13 cellular contexts compared by ENCODE assay signal in the genomic region with DNA sequence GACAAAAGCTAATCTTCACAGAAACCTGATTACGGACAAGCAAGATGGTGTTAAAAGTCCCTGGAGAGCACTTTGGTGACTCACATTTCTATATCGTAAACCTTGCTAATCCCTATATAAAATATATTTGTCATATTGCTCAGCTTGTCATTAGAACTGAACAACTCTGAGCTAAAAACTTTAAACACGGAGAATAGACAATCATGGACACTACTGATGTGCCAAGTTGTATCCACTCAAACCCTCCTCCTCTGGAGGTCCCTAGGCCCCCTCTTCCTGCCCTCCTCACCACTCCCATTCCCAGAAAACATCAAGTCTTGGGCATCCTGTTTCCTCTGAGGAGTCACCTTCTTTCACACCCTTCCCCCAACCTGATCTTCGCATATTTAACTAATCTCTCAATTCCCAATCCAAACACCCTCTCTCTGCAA.
DNase-seq lines count a peak whose midpoint lies in the region; ATAC-seq and TF ChIP-seq lines count a peak whose summit lies in the region.
"Had no signal": no experiment of that assay in that cellular context is flagged by ENCODE, and none has a peak within 500 bp of the region (broad histone marks: within the 10 kb centered on the region; RNA-seq: fewer than 3 reads in every experiment).

No MANE protein-coding gene starts in this region.

- ATAC-seq in gastroesophageal sphincter, result no peak
- no peak for ATAC-seq in HG02642 (IDR thresholded peaks at IDR 0.05; ENCODE audit: poor library complexity, unreplicated experiment)
- ATAC-seq in HG03520 (IDR thresholded peaks at IDR 0.05; ENCODE audit: unreplicated experiment), result no peak
- ATAC-seq in naive thymus-derived CD4-positive, alpha-beta T cell, result no peak
- ATAC-seq: T-cell had no signal

- no peaks in the 10 kb centered on the region for H3K36me3 Mint-ChIP-seq in naive thymus-derived CD4-positive, alpha-beta T cell
- H3K36me3 Mint-ChIP-seq: CD4-positive, CD25-positive, alpha-beta regulatory T cell; T-cell had no signal

- POLR2A ChIA-PET in RWPE1 (lab: Yijun Ruan, JAX; ENCODE audit: low non-redundant PET), result no interaction called here
- POLR2A ChIA-PET in naive thymus-derived CD4-positive, alpha-beta T cell (lab: Charles Lee), result no interaction called here

- H3K27me3 Mint-ChIP-seq in naive thymus-derived CD4-positive, alpha-beta T cell, result peaks cover 0 to 6% (median 0%) of the 10 kb centered on the region in 5 donors
- H3K27me3 Mint-ChIP-seq: T-cell had no signal

- H3K9me3 ChIP-seq in GM23248 (ENCODE audit: low read depth), result no peaks in the 10 kb centered on the region
- no peaks in the 10 kb centered on the region for H3K9me3 ChIP-seq in gastroesophageal sphincter
- no peaks in the 10 kb centered on the region for H3K9me3 ChIP-seq in stomach smooth muscle (ENCODE audit: control insufficient read depth in 2 of 2, low read length in 2 of 2)
- no peaks in the 10 kb centered on the region for H3K9me3 ChIP-seq in naive thymus-derived CD4-positive, alpha-beta T cell (ENCODE audit: control insufficient read depth in 2 of 3, low read length in 3 of 3)

- H3F3A ChIP-seq in GM23248 (ENCODE audit: insufficient read depth), result peaks cover 25% of the 10 kb centered on the region

- H4K20me1 ChIP-seq in GM23248 (ENCODE audit: insufficient read depth), result no peaks in the 10 kb centered on the region

- no peak overlapping the region for H3K27ac Mint-ChIP-seq in naive thymus-derived CD4-positive, alpha-beta T cell
- H3K27ac Mint-ChIP-seq: CD4-positive, CD25-positive, alpha-beta regulatory T cell; T-cell had no signal

- no peak for TF ChIP-seq POLR2A in gastroesophageal sphincter (IDR thresholded peaks at IDR 0.05)

- no peaks in the 10 kb centered on the region for H3K79me2 ChIP-seq in GM23248 (ENCODE audit: insufficient read depth)
- H3K79me2 ChIP-seq: parathyroid adenoma had no signal

- in situ Hi-C loops in GM23248 (cut with MboI), result no loop called here

- no peaks in the 10 kb centered on the region for H3K27me3 ChIP-seq in GM23248 (replicated peaks; ENCODE audit: insufficient read depth)
- no peaks in the 10 kb centered on the region for H3K27me3 ChIP-seq in gastroesophageal sphincter
- no peaks in the 10 kb centered on the region for H3K27me3 ChIP-seq in stomach smooth muscle (ENCODE audit: control insufficient read depth in 1 of 2, insufficient read depth in 2 of 2, low read length in 2 of 2)
- H3K27me3 ChIP-seq in naive thymus-derived CD4-positive, alpha-beta T cell (ENCODE audit: control insufficient read depth in 2 of 2, insufficient read depth in 2 of 2, low read length in 2 of 2), result no peaks in the 10 kb centered on the region

- 49 to 50% methylated on average over 4 of the region's 4 CpGs for WGBS in GM23248 (ENCODE audit: low coverage in 1 of 2, low lambda C conversion rate in 2 of 2, missing lambda C conversion rate in 2 of 2), 2 experiments
- 45 to 79% methylated on average over 4 of the region's 4 CpGs for WGBS in gastroesophageal sphincter (ENCODE audit: low coverage in 1 of 2), 2 donors

- TF ChIP-seq CTCF in RWPE1 (conservative IDR thresholded peaks at IDR 0.05; ENCODE audit: low read depth) (no peak), gastroesophageal sphincter (IDR thresholded peaks at IDR 0.05) (no peak)

- H3K4me1 Mint-ChIP-seq in naive thymus-derived CD4-positive, alpha-beta T cell, result peaks cover 0 to 2% (median 0%) of the 10 kb centered on the region in 7 donors
- H3K4me1 Mint-ChIP-seq: CD4-positive, CD25-positive, alpha-beta regulatory T cell; T-cell had no signal

- H3K4me3 ChIP-seq in GM23248, result no peak overlapping the region
- no peak overlapping the region for H3K4me3 ChIP-seq in gastroesophageal sphincter
- no peak overlapping the region for H3K4me3 ChIP-seq in stomach smooth muscle (ENCODE audit: low read length in 2 of 2)
- no peak overlapping the region for H3K4me3 ChIP-seq in naive thymus-derived CD4-positive, alpha-beta T cell (ENCODE audit: low read length)

- peaks cover 33% of the 10 kb centered on the region for H3K4me1 ChIP-seq in GM23248 (ENCODE audit: insufficient read depth)
- H3K4me1 ChIP-seq in gastroesophageal sphincter, result peaks cover 0 to 11% (median 10%) of the 10 kb centered on the region in 3 donors
- H3K4me1 ChIP-seq in stomach smooth muscle (ENCODE audit: control insufficient read depth, insufficient read depth, low read length), result peaks cover 7% of the 10 kb centered on the region
- no peaks in the 10 kb centered on the region for H3K4me1 ChIP-seq in naive thymus-derived CD4-positive, alpha-beta T cell (ENCODE audit: control insufficient read depth in 2 of 2, insufficient read depth in 2 of 2, low read length in 2 of 2)
- H3K4me1 ChIP-seq: parathyroid adenoma had no signal

- peak overlapping the region; percentile 36; the same call in 1 of the 2 replicates for H2AFZ ChIP-seq in GM23248
- H2AFZ ChIP-seq: parathyroid adenoma had no signal

- H3K36me3 ChIP-seq in GM23248 (ENCODE audit: low read depth) (no peaks in the 10 kb centered on the region), gastroesophageal sphincter (no peaks in the 10 kb centered on the region), stomach smooth muscle (ENCODE audit: control insufficient read depth in 2 of 2, insufficient read depth in 2 of 2, low read length in 2 of 2) (no peaks in the 10 kb centered on the region)
- no peaks in the 10 kb centered on the region for H3K36me3 ChIP-seq in naive thymus-derived CD4-positive, alpha-beta T cell (ENCODE audit: control insufficient read depth in 2 of 3, insufficient read depth in 3 of 3, low read length in 3 of 3)

- intact Hi-C loops in naive thymus-derived CD4-positive, alpha-beta T cell (cut with micrococcal nuclease), result no loop called here

- CTCF ChIA-PET in RWPE1 (lab: Yijun Ruan, JAX), result interaction anchor here (0.6 kb wide), 1 partner anchor 99 kb away, joined by 3 read pairs; no protein-coding TSS in a partner anchor
- CTCF ChIA-PET in naive thymus-derived CD4-positive, alpha-beta T cell (lab: Charles Lee), result no interaction called here

- no peak overlapping the region for H3K9ac ChIP-seq in GM23248
- H3K9ac ChIP-seq in stomach smooth muscle (ENCODE audit: low read length in 2 of 2), result no peak overlapping the region
- H3K9ac ChIP-seq: parathyroid adenoma had no signal

- no peak for TF ChIP-seq EP300 in gastroesophageal sphincter (IDR thresholded peaks at IDR 0.05)

- no peaks in the 10 kb centered on the region for H3K9me2 ChIP-seq in GM23248 (ENCODE audit: insufficient read depth)

- peaks cover 0 to 5% (median 3%) of the 10 kb centered on the region in 11 donors for H3K9me3 Mint-ChIP-seq in naive thymus-derived CD4-positive, alpha-beta T cell

- H3K27ac ChIP-seq in GM23248 (no peak overlapping the region), RWPE1 (peak overlapping the region; percentile 22; the same call in 1 of the 2 replicates), gastroesophageal sphincter (peak overlapping the region in 3 of 4 donors; percentile 59 to 75 (median 74)), stomach smooth muscle (ENCODE audit: low read length) (peak overlapping the region; percentile 24)
- no peak overlapping the region for H3K27ac ChIP-seq in naive thymus-derived CD4-positive, alpha-beta T cell (ENCODE audit: low read depth, low read length)
- H3K27ac ChIP-seq: parathyroid adenoma had no signal

- no peak overlapping the region for H3K4me2 ChIP-seq in GM23248 (ENCODE audit: unreplicated experiment)

- H3K4me3 Mint-ChIP-seq in naive thymus-derived CD4-positive, alpha-beta T cell, result no peak overlapping the region
- H3K4me3 Mint-ChIP-seq: CD4-positive, CD25-positive, alpha-beta regulatory T cell; T-cell had no signal

- DNase-seq in GM23248 (no peak), RWPE1 (ENCODE audit: low spot score) (no peak), mucosa of gallbladder (ENCODE audit: low spot score) (no peak)
- DNase-seq in naive thymus-derived CD4-positive, alpha-beta T cell, result no peak
- DNase-seq: CD4-positive, CD25-positive, alpha-beta regulatory T cell; NCI-H2081 treated with DMSO at 0.1 percent for 48 hours; stimulated activated CD4-positive, alpha-beta T cell treated with anti-CD3 and anti-CD28 coated beads, Interleukin-2, amount 100 ng/mL, for 24 hours; T-cell had no signal

Comparison
In these comparisons a context has a peak if more than half of its experiments do, and no peak if none do; other contexts are left out.
1. H3K27ac ChIP-seq: peak in RWPE1 (single experiment), gastroesophageal sphincter (3 of 4) and stomach smooth muscle (single experiment); none in GM23248 (single experiment) and naive thymus-derived CD4-positive, alpha-beta T cell (single experiment).